In the genomic region with DNA sequence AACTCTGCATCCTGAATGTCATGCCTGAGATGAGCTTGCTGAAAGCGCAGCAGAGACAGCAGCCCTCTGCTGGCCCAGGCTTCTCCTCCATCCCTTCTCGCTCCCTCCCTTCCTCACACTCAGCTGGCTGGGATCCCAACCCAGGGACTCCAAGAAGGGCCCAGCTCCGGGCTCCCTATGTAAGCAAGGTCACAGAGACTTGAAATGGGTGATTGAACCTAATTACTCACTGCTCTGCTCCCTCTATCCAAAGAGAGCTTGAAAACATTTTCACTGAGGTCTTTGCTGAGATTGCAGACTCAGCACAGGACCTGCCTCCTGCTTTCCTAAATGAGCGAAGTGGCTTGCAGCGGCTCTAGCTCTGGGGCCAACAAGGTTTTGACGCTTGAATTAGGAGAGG, we compare ENCODE assay signal across 11 cellular contexts. TPM values are rescaled to one million over a fixed set of nuclear protein-coding genes. Genes with fewer than 3 reads are reported as not detected.
DNase-seq lines count a peak whose midpoint lies in the region.
"Had no signal": no experiment of that assay in that cellular context is flagged by ENCODE, and none has a peak within 500 bp of the region (broad histone marks: within the 10 kb centered on the region; RNA-seq: fewer than 3 reads in every experiment).

No MANE protein-coding gene starts in this region.

- CTCF ChIA-PET in activated CD4-positive, alpha-beta memory T cell treated with anti-CD3 and anti-CD28 coated beads for 36 hours (lab: Charles Lee) = interaction anchor here (0.6 to 2.3 kb wide), 5 partner anchors 8 to 55 kb away, joined by 3 to 6 read pairs (median 3); no protein-coding TSS in a partner anchor

- POLR2A ChIA-PET in activated CD4-positive, alpha-beta memory T cell treated with anti-CD3 and anti-CD28 coated beads for 36 hours (lab: Charles Lee) = interaction anchor here (0.8 to 1.4 kb wide), 4 partner anchors 8 to 39 kb away, joined by 3 read pairs; no protein-coding TSS in a partner anchor

- peaks cover 2% of the 10 kb centered on the region for H3K36me3 Mint-ChIP-seq in activated CD4-positive, alpha-beta memory T cell treated with anti-CD3 and anti-CD28 coated beads for 36 hours

- H3K27ac Mint-ChIP-seq in activated CD4-positive, alpha-beta memory T cell treated with anti-CD3 and anti-CD28 coated beads for 36 hours = no peak overlapping the region

- no peaks in the 10 kb centered on the region for H3K27me3 Mint-ChIP-seq in activated CD4-positive, alpha-beta memory T cell treated with anti-CD3 and anti-CD28 coated beads for 36 hours

- peaks cover 86% of the 10 kb centered on the region for H3K4me1 Mint-ChIP-seq in activated CD4-positive, alpha-beta memory T cell treated with anti-CD3 and anti-CD28 coated beads for 36 hours (ENCODE audit: low read depth)

- no peaks in the 10 kb centered on the region for H3K9me3 Mint-ChIP-seq in activated CD4-positive, alpha-beta memory T cell treated with anti-CD3 and anti-CD28 coated beads for 36 hours

- H3K4me3 Mint-ChIP-seq in activated CD4-positive, alpha-beta memory T cell treated with anti-CD3 and anti-CD28 coated beads for 36 hours = no peak overlapping the region

- intact Hi-C loops in activated CD4-positive, alpha-beta memory T cell treated with anti-CD3 and anti-CD28 coated beads for 36 hours (cut with micrococcal nuclease) = no loop called here

- DNase-seq in Daoy (ENCODE audit: low read depth) (peak; percentile 33), anterior cingulate cortex (lab: John Stamatoyannopoulos, UW) (peak in 32 of 58 donors; percentile 16 to 58 (median 42)), hepatic stellate cell (ENCODE audit: low spot score) (peak; percentile 47), retina (peak; percentile 69), NCI-H345 treated with DMSO at 0.1 percent for 48 hours (lab: John Stamatoyannopoulos, UW; ENCODE audit: unreplicated experiment) (no peak), NCI-H2029 treated with DMSO at 0.1 percent for 48 hours (lab: John Stamatoyannopoulos, UW) (no peak)
- no peak for DNase-seq in activated CD8-positive, alpha-beta memory T cell treated with anti-CD3 and anti-CD28 coated beads for 24 hours
- no peak for DNase-seq in activated CD4-positive, alpha-beta memory T cell treated with anti-CD3 and anti-CD28 coated beads for 36 hours
- DNase-seq: activated effector memory CD4-positive, alpha-beta T cell treated with Interleukin-2 at 50 U/mL for 16 hours; GDM1; stimulated activated CD4-positive, alpha-beta T cell treated with anti-CD3 and anti-CD28 coated beads, Interleukin-4, amount 100 ng/mL, for 4 hours had no signal

RNA-seq across cellular contexts. Expression of gene RAPGEF1, which starts 42.8 kb away (rescaled TPM):
- 12.3 and 34.2 TPM in 2 replicates for total RNA-seq in Daoy (2014; rRNA removed; shearing (Covaris generic))
- 10 to 100 TPM; 91.9 to 92.3 TPM for total RNA-seq in activated CD4-positive, alpha-beta memory T cell treated with anti-CD3 and anti-CD28 coated beads for 36 hours

Comparison
In these comparisons a context has a peak if more than half of its experiments do, and no peak if none do; other contexts are left out.
1. DNase-seq: peak in Daoy (single experiment), anterior cingulate cortex (32 of 58), hepatic stellate cell (single experiment) and retina (single experiment); none in activated CD8-positive, alpha-beta memory T cell treated with anti-CD3 and anti-CD28 coated beads for 24 hours (single experiment), NCI-H345 treated with DMSO at 0.1 percent for 48 hours (single experiment), NCI-H2029 treated with DMSO at 0.1 percent for 48 hours (single experiment) and activated CD4-positive, alpha-beta memory T cell treated with anti-CD3 and anti-CD28 coated beads for 36 hours (single experiment).